Comparison of ENCODE assay signal across 22 cellular contexts in genomic region chr4:3706111-3706511, GRCh38.
"Had no signal": no experiment of that assay in that cellular context is flagged by ENCODE, and none has a peak within 500 bp of the region (broad histone marks: within the 10 kb centered on the region; RNA-seq: fewer than 3 reads in every experiment).

No MANE protein-coding gene starts in this region.

- H3K4me3 ChIP-seq: colonic mucosa, gastroesophageal sphincter, sigmoid colon, smooth muscle cell, thoracic aorta, upper lobe of left lung had no signal

- H3K9me3 ChIP-seq: breast epithelium, colonic mucosa, gastroesophageal sphincter, sigmoid colon, thoracic aorta, upper lobe of left lung had no signal

- H3K4me3 Mint-ChIP-seq: activated CD4-positive, alpha-beta memory T cell treated with anti-CD3 and anti-CD28 coated beads, Interleukin-2, amount 10 ng/mL, durations not matched to agents 7 days and 5 days; activated naive CD8-positive, alpha-beta T cell treated with anti-CD3 and anti-CD28 coated beads for 36 hours; activated T-helper 1 cell treated with anti-CD3 and anti-CD28 coated beads, Interleukin-12 subunit alpha, Interleukin-12 subunit beta, Interleukin-2, Interleukin-4 antibody, amounts not matched to agents 30 ng/mL and 10 ng/mL and 1 ng/mL, durations not matched to agents 14 hours and 24 hours and 36 hours; central memory CD8-positive, alpha-beta T cell; neural crest cell; T-helper 17 cell had no signal

- H3K27ac ChIP-seq: breast epithelium, colonic mucosa, epithelial cell of prostate, gastroesophageal sphincter, sigmoid colon, upper lobe of left lung had no signal

- H3K36me3 Mint-ChIP-seq: activated naive CD8-positive, alpha-beta T cell treated with anti-CD3 and anti-CD28 coated beads for 36 hours had no signal

- DNase-seq: activated CD4-positive, alpha-beta memory T cell treated with anti-CD3 and anti-CD28 coated beads, Interleukin-2, amount 10 ng/mL, durations not matched to agents 7 days and 5 days; activated CD4-positive, alpha-beta T cell treated with anti-CD3 and anti-CD28 coated beads for 48 hours; activated naive CD8-positive, alpha-beta T cell treated with anti-CD3 and anti-CD28 coated beads for 36 hours; activated T-cell treated with anti-CD3 and anti-CD28 coated beads for 4 hours; colonic mucosa; islet precursor cell; retina; sigmoid colon; stimulated activated CD4-positive, alpha-beta T cell treated with anti-CD3 and anti-CD28 coated beads, Interleukin-2, amount 100 ng/mL, for 48 hours; stimulated activated naive CD4-positive, alpha-beta T cell; SW 1271; T-helper 17 cell had no signal

- H3K4me2 ChIP-seq: smooth muscle cell had no signal

- H3K36me3 ChIP-seq: breast epithelium, colonic mucosa, gastroesophageal sphincter, sigmoid colon, thoracic aorta, upper lobe of left lung had no signal

- H3K4me1 Mint-ChIP-seq: activated CD4-positive, alpha-beta memory T cell treated with anti-CD3 and anti-CD28 coated beads, Interleukin-2, amount 10 ng/mL, durations not matched to agents 7 days and 5 days; activated naive CD8-positive, alpha-beta T cell treated with anti-CD3 and anti-CD28 coated beads for 36 hours; central memory CD8-positive, alpha-beta T cell had no signal

- H3K4me1 ChIP-seq: breast epithelium, colonic mucosa, sigmoid colon, upper lobe of left lung had no signal

- ATAC-seq: gastroesophageal sphincter, T-helper 17 cell had no signal

- H3K9me3 Mint-ChIP-seq: activated CD4-positive, alpha-beta memory T cell treated with anti-CD3 and anti-CD28 coated beads, Interleukin-2, amount 10 ng/mL, durations not matched to agents 7 days and 5 days; activated naive CD8-positive, alpha-beta T cell treated with anti-CD3 and anti-CD28 coated beads for 36 hours; activated T-helper 1 cell treated with anti-CD3 and anti-CD28 coated beads, Interleukin-12 subunit alpha, Interleukin-12 subunit beta, Interleukin-2, Interleukin-4 antibody, amounts not matched to agents 30 ng/mL and 10 ng/mL and 1 ng/mL, durations not matched to agents 14 hours and 24 hours and 36 hours; central memory CD8-positive, alpha-beta T cell; neural crest cell had no signal

- H3K27ac Mint-ChIP-seq: activated CD4-positive, alpha-beta memory T cell treated with anti-CD3 and anti-CD28 coated beads, Interleukin-2, amount 10 ng/mL, durations not matched to agents 7 days and 5 days; activated naive CD8-positive, alpha-beta T cell treated with anti-CD3 and anti-CD28 coated beads for 36 hours; activated T-helper 1 cell treated with anti-CD3 and anti-CD28 coated beads, Interleukin-12 subunit alpha, Interleukin-12 subunit beta, Interleukin-2, Interleukin-4 antibody, amounts not matched to agents 30 ng/mL and 10 ng/mL and 1 ng/mL, durations not matched to agents 14 hours and 24 hours and 36 hours; progenitor cell of endocrine pancreas; T-helper 17 cell had no signal

- H3K27me3 Mint-ChIP-seq: activated CD4-positive, alpha-beta memory T cell treated with anti-CD3 and anti-CD28 coated beads, Interleukin-2, amount 10 ng/mL, durations not matched to agents 7 days and 5 days had no signal
